In genomic region chr13:41952749-41953148, GRCh38 we compare ENCODE assay signal across 1 cellular context.
TF ChIP-seq lines count a peak whose summit lies in the region.

No MANE protein-coding gene starts in this region.

TF ChIP-seq in GM23338, 12 proteins besides CTCF, POLR2A, EP300 and RAD21 (continued from another document):
- no peak for TF ChIP-seq ETS1 (IDR thresholded peaks at IDR 0.05)
- TF ChIP-seq ZNF331 (CRISPR knock-in tag; IDR thresholded peaks at IDR 0.05; ENCODE audit: low read depth) = no peak
- no peak for TF ChIP-seq STAT1 (IDR thresholded peaks at IDR 0.05; ENCODE audit: unreplicated experiment)
- no peak for TF ChIP-seq ZNF114 (CRISPR knock-in tag; IDR thresholded peaks at IDR 0.05)
- TF ChIP-seq CREB1 (CRISPR knock-in tag; IDR thresholded peaks at IDR 0.05; ENCODE audit: low read depth) = no peak
- no peak for TF ChIP-seq ZNF462 (CRISPR knock-in tag; IDR thresholded peaks at IDR 0.05)
- no peak for TF ChIP-seq EZH2phosphoT487 (IDR thresholded peaks at IDR 0.05; ENCODE audit: unreplicated experiment)
- no peak for TF ChIP-seq JUNB (IDR thresholded peaks at IDR 0.05; ENCODE audit: unreplicated experiment)
- no peak for TF ChIP-seq EZH2 (IDR thresholded peaks at IDR 0.05; ENCODE audit: low read depth, unreplicated experiment)
- TF ChIP-seq NANOG (IDR thresholded peaks at IDR 0.05; ENCODE audit: borderline replicate concordance) = no peak
